ENCODE assay signal across 15 cellular contexts in genomic region chr7:142758312-142758711, GRCh38. TPM values are rescaled to one million over a fixed set of nuclear protein-coding genes. Genes with fewer than 3 reads are reported as not detected.
"Had no signal": no experiment of that assay in that cellular context is flagged by ENCODE, and none has a peak within 500 bp of the region (broad histone marks: within the 10 kb centered on the region; RNA-seq: fewer than 3 reads in every experiment).

No MANE protein-coding gene starts in this region.

RNA-seq across cellular contexts. Expression of gene PRSS1, which starts 9.0 kb away (rescaled TPM):
- total RNA-seq: activated naive CD4-positive, alpha-beta T cell treated with anti-CD3 and anti-CD28 coated beads for 36 hours; activated naive CD4-positive, alpha-beta T cell treated with anti-CD3 and anti-CD28 coated beads, Interleukin-2, amount 50 U/mL, for 72 hours; activated naive CD8-positive, alpha-beta T cell treated with anti-CD3 and anti-CD28 coated beads for 36 hours; activated naive CD8-positive, alpha-beta T cell treated with anti-CD3 and anti-CD28 coated beads, Interleukin-2, amount 10 ng/mL, durations not matched to agents 7 days and 5 days; activated T-cell treated with anti-CD3 and anti-CD28 coated beads, Interleukin-2, amount 50 U/mL, for 72 hours; activated T-helper 1 cell treated with anti-CD3 and anti-CD28 coated beads, Interleukin-12 subunit alpha, Interleukin-12 subunit beta, Interleukin-2, Interleukin-4 antibody, amounts not matched to agents 30 ng/mL and 10 ng/mL and 1 ng/mL, durations not matched to agents 14 hours and 24 hours and 36 hours; activated T-helper 17 cell treated with anti-CD3 and anti-CD28 coated beads, Interleukin-2, amount 50 U/mL, for 72 hours; activated T-helper 2 cell treated with anti-CD3 and anti-CD28 coated beads, Interferon-gamma antibody, Interleukin-2, Interleukin-4, amounts not matched to agents 10 μg/mL and 5 μg/mL and 100 μg/mL, durations not matched to agents 14 hours and 24 hours and 36 hours; ascending aorta; astrocyte; breast epithelium; cardiac muscle cell; cardiac septum; cerebellum; chondrocyte had no signal
- polyA plus RNA-seq: cardiac muscle cell had no signal

RNA-seq across cellular contexts. Expression of gene PRSS2, which starts 12.5 kb away (rescaled TPM):
- total RNA-seq: activated naive CD8-positive, alpha-beta T cell treated with anti-CD3 and anti-CD28 coated beads for 36 hours; activated naive CD8-positive, alpha-beta T cell treated with anti-CD3 and anti-CD28 coated beads, Interleukin-2, amount 10 ng/mL, durations not matched to agents 7 days and 5 days; activated T-cell treated with anti-CD3 and anti-CD28 coated beads, Interleukin-2, amount 50 U/mL, for 72 hours; activated T-helper 1 cell treated with anti-CD3 and anti-CD28 coated beads, Interleukin-12 subunit alpha, Interleukin-12 subunit beta, Interleukin-2, Interleukin-4 antibody, amounts not matched to agents 30 ng/mL and 10 ng/mL and 1 ng/mL, durations not matched to agents 14 hours and 24 hours and 36 hours; activated T-helper 17 cell treated with anti-CD3 and anti-CD28 coated beads, Interleukin-2, amount 50 U/mL, for 72 hours; activated T-helper 2 cell treated with anti-CD3 and anti-CD28 coated beads, Interferon-gamma antibody, Interleukin-2, Interleukin-4, amounts not matched to agents 10 μg/mL and 5 μg/mL and 100 μg/mL, durations not matched to agents 14 hours and 24 hours and 36 hours; ascending aorta; astrocyte; breast epithelium; cardiac muscle cell; cardiac septum; cerebellum; chondrocyte had no signal
- polyA plus RNA-seq: cardiac muscle cell had no signal
